In the genomic region with DNA sequence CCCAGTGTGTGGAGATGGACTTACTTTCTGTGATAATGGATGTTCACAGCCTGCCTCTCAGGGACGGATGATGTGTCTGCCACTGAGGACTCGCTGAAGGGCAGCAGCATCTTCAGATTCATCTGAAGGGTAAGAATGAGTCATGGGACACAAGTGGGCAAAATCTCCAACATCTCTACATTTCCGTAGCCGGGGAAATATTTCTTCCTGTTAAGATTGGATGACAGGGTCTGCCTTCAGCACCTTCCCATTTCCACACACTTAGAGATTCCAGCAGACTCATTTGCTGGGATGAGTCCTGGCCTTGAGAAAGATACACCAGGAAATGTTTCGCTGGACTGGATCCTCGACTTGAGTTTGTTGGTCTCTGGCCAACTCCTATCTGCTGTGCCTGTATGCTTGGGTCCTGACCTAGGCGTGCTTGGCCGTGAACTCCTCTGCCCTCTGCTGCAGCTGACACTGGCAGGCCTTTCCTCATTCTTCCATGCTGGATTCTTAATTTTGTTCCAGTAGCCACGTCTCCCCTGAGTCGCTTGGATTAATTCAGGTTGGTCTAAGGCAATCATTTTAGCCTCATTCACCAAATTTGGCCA, we compare ENCODE assay signal across 23 cellular contexts. TPM values are rescaled to one million over a fixed set of nuclear protein-coding genes. Genes with fewer than 3 reads are reported as not detected.
A peak's percentile ranks its signal among the peaks of the same experiment; 100 is the strongest.
DNase-seq lines count a peak whose midpoint lies in the region; ATAC-seq and TF ChIP-seq lines count a peak whose summit lies in the region.
"Had no signal": no experiment of that assay in that cellular context is flagged by ENCODE, and none has a peak within 500 bp of the region (broad histone marks: within the 10 kb centered on the region; RNA-seq: fewer than 3 reads in every experiment).

No MANE protein-coding gene starts in this region.

- TF ChIP-seq CTCF in left ventricle myocardium inferior (IDR thresholded peaks at IDR 0.05; ENCODE audit: borderline replicate concordance), result no peak
- TF ChIP-seq CTCF in lower lobe of right lung (IDR thresholded peaks at IDR 0.05), result no peak

- H3K27ac ChIP-seq in left ventricle myocardium inferior (replicated peaks) (no peak overlapping the region), lower lobe of right lung (no peak overlapping the region)
- H3K27ac ChIP-seq: RWPE1, SK-N-MC had no signal

- H3K9me3 ChIP-seq in left ventricle myocardium inferior (replicated peaks) (no peaks in the 10 kb centered on the region), lower lobe of right lung (peaks cover 1% of the 10 kb centered on the region)

- H3K27me3 ChIP-seq in left ventricle myocardium inferior (ENCODE audit: low read depth), result no peaks in the 10 kb centered on the region
- no peaks in the 10 kb centered on the region for H3K27me3 ChIP-seq in lower lobe of right lung (ENCODE audit: low read depth)

- intact Hi-C loops in Right ventricle myocardium superior (cut with DNase I) (no loop called here), left ventricle myocardium inferior (cut with micrococcal nuclease) (no loop called here), lower lobe of right lung (cut with DNase I) (no loop called here)

- ATAC-seq in Right ventricle myocardium superior (ENCODE audit: poor library complexity) (peak; percentile 34), SK-N-SH treated with all-trans-retinoic acid at 6 μM for 48 hours (peak; percentile 70), lower lobe of right lung (no peak), HG03025 (IDR thresholded peaks at IDR 0.05; ENCODE audit: low FRiP score, unreplicated experiment) (no peak)
- ATAC-seq: GM23338 had no signal

- H3K4me1 ChIP-seq in left ventricle myocardium inferior, result no peaks in the 10 kb centered on the region
- H3K4me1 ChIP-seq in lower lobe of right lung, result no peaks in the 10 kb centered on the region

- DNase-seq in Right ventricle myocardium superior (no peak), left ventricle myocardium inferior (no peak), mucosa of gallbladder (ENCODE audit: low spot score) (peak; percentile 12), lower lobe of right lung (no peak), hypothalamus (lab: John Stamatoyannopoulos, UW) (no peak)
- DNase-seq: 8988T; ACHN; CD4-positive, CD25-positive, alpha-beta regulatory T cell; H9; HFFc6; IMR-90; KG1; MM.1S; NCI-H2029; NCI-H446; NCI-H524 treated with DMSO at 0.1 percent for 48 hours; NK-92 treated with Interleukin-12 subunit alpha and Interleukin-12 subunit beta, amount 100 ng/mL, for 24 hours; SIG-M5 had no signal

- H3K4me3 ChIP-seq in left ventricle myocardium inferior (no peak overlapping the region), lower lobe of right lung (no peak overlapping the region)
- H3K4me3 ChIP-seq: GM23338, SK-N-MC had no signal

- H3K36me3 ChIP-seq in left ventricle myocardium inferior (no peaks in the 10 kb centered on the region), lower lobe of right lung (no peaks in the 10 kb centered on the region)

TF ChIP-seq in SK-N-SH treated with all-trans-retinoic acid at 6 μM for 48 hours, 23 proteins besides CTCF, POLR2A, EP300 and RAD21:
- no peak for TF ChIP-seq ESRRG (CRISPR knock-in tag; IDR thresholded peaks at IDR 0.05)
- TF ChIP-seq, protein P1, sequence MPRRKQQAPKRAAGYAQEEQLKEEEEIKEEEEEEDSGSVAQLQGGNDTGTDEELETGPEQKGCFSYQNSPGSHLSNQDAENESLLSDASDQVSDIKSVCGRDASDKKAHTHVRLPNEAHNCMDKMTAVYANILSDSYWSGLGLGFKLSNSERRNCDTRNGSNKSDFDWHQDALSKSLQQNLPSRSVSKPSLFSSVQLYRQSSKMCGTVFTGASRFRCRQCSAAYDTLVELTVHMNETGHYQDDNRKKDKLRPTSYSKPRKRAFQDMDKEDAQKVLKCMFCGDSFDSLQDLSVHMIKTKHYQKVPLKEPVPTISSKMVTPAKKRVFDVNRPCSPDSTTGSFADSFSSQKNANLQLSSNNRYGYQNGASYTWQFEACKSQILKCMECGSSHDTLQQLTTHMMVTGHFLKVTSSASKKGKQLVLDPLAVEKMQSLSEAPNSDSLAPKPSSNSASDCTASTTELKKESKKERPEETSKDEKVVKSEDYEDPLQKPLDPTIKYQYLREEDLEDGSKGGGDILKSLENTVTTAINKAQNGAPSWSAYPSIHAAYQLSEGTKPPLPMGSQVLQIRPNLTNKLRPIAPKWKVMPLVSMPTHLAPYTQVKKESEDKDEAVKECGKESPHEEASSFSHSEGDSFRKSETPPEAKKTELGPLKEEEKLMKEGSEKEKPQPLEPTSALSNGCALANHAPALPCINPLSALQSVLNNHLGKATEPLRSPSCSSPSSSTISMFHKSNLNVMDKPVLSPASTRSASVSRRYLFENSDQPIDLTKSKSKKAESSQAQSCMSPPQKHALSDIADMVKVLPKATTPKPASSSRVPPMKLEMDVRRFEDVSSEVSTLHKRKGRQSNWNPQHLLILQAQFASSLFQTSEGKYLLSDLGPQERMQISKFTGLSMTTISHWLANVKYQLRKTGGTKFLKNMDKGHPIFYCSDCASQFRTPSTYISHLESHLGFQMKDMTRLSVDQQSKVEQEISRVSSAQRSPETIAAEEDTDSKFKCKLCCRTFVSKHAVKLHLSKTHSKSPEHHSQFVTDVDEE (CRISPR knock-in tag; IDR thresholded peaks at IDR 0.05), result no peak
- TF ChIP-seq GLIS3 (CRISPR knock-in tag; IDR thresholded peaks at IDR 0.05), result no peak
- no peak for TF ChIP-seq ZNF565 (CRISPR knock-in tag; conservative IDR thresholded peaks at IDR 0.05; ENCODE audit: low read depth)
- no peak for TF ChIP-seq ZFP3 (CRISPR knock-in tag; IDR thresholded peaks at IDR 0.05)
- TF ChIP-seq SNAI2 (CRISPR knock-in tag; IDR thresholded peaks at IDR 0.05), result no peak
- TF ChIP-seq, protein P2, sequence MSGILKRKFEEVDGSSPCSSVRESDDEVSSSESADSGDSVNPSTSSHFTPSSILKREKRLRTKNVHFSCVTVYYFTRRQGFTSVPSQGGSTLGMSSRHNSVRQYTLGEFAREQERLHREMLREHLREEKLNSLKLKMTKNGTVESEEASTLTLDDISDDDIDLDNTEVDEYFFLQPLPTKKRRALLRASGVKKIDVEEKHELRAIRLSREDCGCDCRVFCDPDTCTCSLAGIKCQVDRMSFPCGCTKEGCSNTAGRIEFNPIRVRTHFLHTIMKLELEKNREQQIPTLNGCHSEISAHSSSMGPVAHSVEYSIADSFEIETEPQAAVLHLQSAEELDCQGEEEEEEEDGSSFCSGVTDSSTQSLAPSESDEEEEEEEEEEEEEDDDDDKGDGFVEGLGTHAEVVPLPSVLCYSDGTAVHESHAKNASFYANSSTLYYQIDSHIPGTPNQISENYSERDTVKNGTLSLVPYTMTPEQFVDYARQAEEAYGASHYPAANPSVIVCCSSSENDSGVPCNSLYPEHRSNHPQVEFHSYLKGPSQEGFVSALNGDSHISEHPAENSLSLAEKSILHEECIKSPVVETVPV (CRISPR knock-in tag; IDR thresholded peaks at IDR 0.05), result no peak
- TF ChIP-seq TOX (CRISPR knock-in tag; IDR thresholded peaks at IDR 0.05; ENCODE audit: borderline replicate concordance), result no peak
- TF ChIP-seq, protein P3, sequence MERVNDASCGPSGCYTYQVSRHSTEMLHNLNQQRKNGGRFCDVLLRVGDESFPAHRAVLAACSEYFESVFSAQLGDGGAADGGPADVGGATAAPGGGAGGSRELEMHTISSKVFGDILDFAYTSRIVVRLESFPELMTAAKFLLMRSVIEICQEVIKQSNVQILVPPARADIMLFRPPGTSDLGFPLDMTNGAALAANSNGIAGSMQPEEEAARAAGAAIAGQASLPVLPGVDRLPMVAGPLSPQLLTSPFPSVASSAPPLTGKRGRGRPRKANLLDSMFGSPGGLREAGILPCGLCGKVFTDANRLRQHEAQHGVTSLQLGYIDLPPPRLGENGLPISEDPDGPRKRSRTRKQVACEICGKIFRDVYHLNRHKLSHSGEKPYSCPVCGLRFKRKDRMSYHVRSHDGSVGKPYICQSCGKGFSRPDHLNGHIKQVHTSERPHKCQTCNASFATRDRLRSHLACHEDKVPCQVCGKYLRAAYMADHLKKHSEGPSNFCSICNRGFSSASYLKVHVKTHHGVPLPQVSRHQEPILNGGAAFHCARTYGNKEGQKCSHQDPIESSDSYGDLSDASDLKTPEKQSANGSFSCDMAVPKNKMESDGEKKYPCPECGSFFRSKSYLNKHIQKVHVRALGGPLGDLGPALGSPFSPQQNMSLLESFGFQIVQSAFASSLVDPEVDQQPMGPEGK (CRISPR knock-in tag; IDR thresholded peaks at IDR 0.05; ENCODE audit: borderline replicate concordance), result no peak
- TF ChIP-seq ZFP30 (CRISPR knock-in tag; IDR thresholded peaks at IDR 0.05), result no peak
- no peak for TF ChIP-seq PPARA (CRISPR knock-in tag; IDR thresholded peaks at IDR 0.05; ENCODE audit: borderline replicate concordance)
- TF ChIP-seq BACH2 (CRISPR knock-in tag; IDR thresholded peaks at IDR 0.05; ENCODE audit: borderline replicate concordance), result no peak
- no peak for TF ChIP-seq RARB (CRISPR knock-in tag; IDR thresholded peaks at IDR 0.05)
- TF ChIP-seq ZNF8 (CRISPR knock-in tag; IDR thresholded peaks at IDR 0.05), result no peak
- no peak for TF ChIP-seq ZNF70 (CRISPR knock-in tag; IDR thresholded peaks at IDR 0.05)
- no peak for TF ChIP-seq ZC3H10 (CRISPR knock-in tag; IDR thresholded peaks at IDR 0.05)
- no peak for TF ChIP-seq OSR1 (CRISPR knock-in tag; IDR thresholded peaks at IDR 0.05)
- TF ChIP-seq, protein P4, sequence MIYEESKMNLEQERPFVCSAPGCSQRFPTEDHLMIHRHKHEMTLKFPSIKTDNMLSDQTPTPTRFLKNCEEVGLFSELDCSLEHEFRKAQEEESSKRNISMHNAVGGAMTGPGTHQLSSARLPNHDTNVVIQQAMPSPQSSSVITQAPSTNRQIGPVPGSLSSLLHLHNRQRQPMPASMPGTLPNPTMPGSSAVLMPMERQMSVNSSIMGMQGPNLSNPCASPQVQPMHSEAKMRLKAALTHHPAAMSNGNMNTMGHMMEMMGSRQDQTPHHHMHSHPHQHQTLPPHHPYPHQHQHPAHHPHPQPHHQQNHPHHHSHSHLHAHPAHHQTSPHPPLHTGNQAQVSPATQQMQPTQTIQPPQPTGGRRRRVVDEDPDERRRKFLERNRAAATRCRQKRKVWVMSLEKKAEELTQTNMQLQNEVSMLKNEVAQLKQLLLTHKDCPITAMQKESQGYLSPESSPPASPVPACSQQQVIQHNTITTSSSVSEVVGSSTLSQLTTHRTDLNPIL (CRISPR knock-in tag; IDR thresholded peaks at IDR 0.05; ENCODE audit: low read depth), result no peak
- no peak for TF ChIP-seq ISL1 (CRISPR knock-in tag; IDR thresholded peaks at IDR 0.05)

RNA-seq across cellular contexts. Expression of gene SOD3, which starts 46.5 kb away (rescaled TPM):
- total RNA-seq in Right ventricle myocardium superior (62.4 TPM), left ventricle myocardium inferior (64.2 TPM), mucosa of gallbladder (86.8 TPM), lower lobe of right lung (111 TPM)
- total RNA-seq: CD4-positive, CD25-positive, alpha-beta regulatory T cell had no signal

Comparison
In these comparisons a context has a peak if more than half of its experiments do, and no peak if none do; other contexts are left out.
1. ATAC-seq: peak in Right ventricle myocardium superior (single experiment) and SK-N-SH treated with all-trans-retinoic acid at 6 μM for 48 hours (single experiment); none in lower lobe of right lung (0 of 2) and HG03025 (single experiment).